Comparison of ENCODE assay signal across 19 cellular contexts in the genomic region with DNA sequence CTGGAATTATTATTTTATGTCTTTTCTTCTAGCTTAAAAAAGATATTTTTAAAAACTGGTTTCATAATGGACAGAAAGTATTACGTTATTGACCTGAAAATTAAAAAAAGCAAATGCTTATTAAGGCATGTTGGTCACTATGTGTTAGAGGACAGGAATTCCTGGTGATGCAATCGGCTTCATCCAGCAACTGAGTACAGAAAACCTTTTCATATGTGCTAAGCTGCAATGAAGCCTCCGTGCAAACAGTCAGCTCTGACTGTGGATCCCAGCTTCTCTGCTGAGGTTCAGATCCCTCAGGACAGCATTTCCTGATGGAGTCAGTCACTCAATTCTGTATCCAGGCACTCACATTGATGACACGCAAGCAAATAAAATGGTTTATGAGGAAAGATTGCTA. TPM values are rescaled to one million over a fixed set of nuclear protein-coding genes. Genes with fewer than 3 reads are reported as not detected.
DNase-seq lines count a peak whose midpoint lies in the region; ATAC-seq, FAIRE-seq and TF ChIP-seq lines count a peak whose summit lies in the region.
"Had no signal": no experiment of that assay in that cellular context is flagged by ENCODE, and none has a peak within 500 bp of the region (broad histone marks: within the 10 kb centered on the region; RNA-seq: fewer than 3 reads in every experiment).

No MANE protein-coding gene starts in this region.

- H3K4me1 Mint-ChIP-seq in WTC11 = no peaks in the 10 kb centered on the region; the same call in 1 of the 2 replicates

- no peak for FAIRE-seq in GM12891 (lab: Jason Lieb, UNC)
- FAIRE-seq: G401.6 had no signal

- peaks cover 15% of the 10 kb centered on the region for H3K9me3 Mint-ChIP-seq in WTC11

- POLR2A ChIA-PET in WTC11 (lab: Charles Lee) = no interaction called here

- peaks cover 5% of the 10 kb centered on the region for H3K36me3 Mint-ChIP-seq in WTC11

- CTCF ChIA-PET in WTC11 (lab: Charles Lee) = no interaction called here

- no peak for ATAC-seq in WTC11
- ATAC-seq: Right ventricle myocardium inferior had no signal

- no peak for TF ChIP-seq CTCF in WTC11 (IDR thresholded peaks at IDR 0.05)
- no peak for TF ChIP-seq CTCF in lower leg skin (IDR thresholded peaks at IDR 0.05)

- intact Hi-C loops in lower leg skin (cut with DNase I; ENCODE audit: low total_unique reads) = no loop called here

- DNase-seq in EH (ENCODE audit: low read depth) (peak; percentile 32), WTC11 (ENCODE audit: low spot score) (no peak), fibroblast of gingiva (ENCODE audit: low read depth) (peak; percentile 7), renal cortical epithelial cell (ENCODE audit: low read depth) (peak; percentile 27), lower leg skin (ENCODE audit: low spot score in 2 of 2) (no peak), GM12891 (ENCODE audit: insufficient read length, low spot score) (no peak), mesenteric fat pad (ENCODE audit: low spot score) (no peak)
- DNase-seq: DMS79 treated with DMSO at 0.1 percent for 48 hours; H7; NCI-H1092 treated with DMSO at 0.1 percent for 48 hours; NCI-H146; NCI-H2029 treated with DMSO at 0.1 percent for 48 hours; NCI-H748 treated with DMSO at 0.1 percent for 48 hours; NK-92 treated with Interleukin-12 subunit alpha and Interleukin-12 subunit beta, amount 100 ng/mL, for 24 hours; Peyer's patch had no signal

- H3K27ac Mint-ChIP-seq in WTC11 = no peak overlapping the region

- TF ChIP-seq POLR2A in lower leg skin (IDR thresholded peaks at IDR 0.05) (no peak), GM12891 (IDR thresholded peaks at IDR 0.05; ENCODE audit: low read depth, low read length) (no peak)

- no peaks in the 10 kb centered on the region for H3K27me3 Mint-ChIP-seq in WTC11 (ENCODE audit: low read depth)

- 79 to 88% methylated on average over 4 of the region's 4 CpGs for WGBS in lower leg skin, 2 donors

- no peak overlapping the region for H3K4me3 ChIP-seq in lower leg skin (ENCODE audit: low read depth, poor library complexity, severe bottlenecking)
- H3K4me3 ChIP-seq: Peyer's patch, SK-N-MC had no signal

- H3K4me3 Mint-ChIP-seq in WTC11 = no peak overlapping the region

TF ChIP-seq in WTC11, 78 proteins besides CTCF, POLR2A, EP300 and RAD21:
- TF ChIP-seq, protein P1, sequence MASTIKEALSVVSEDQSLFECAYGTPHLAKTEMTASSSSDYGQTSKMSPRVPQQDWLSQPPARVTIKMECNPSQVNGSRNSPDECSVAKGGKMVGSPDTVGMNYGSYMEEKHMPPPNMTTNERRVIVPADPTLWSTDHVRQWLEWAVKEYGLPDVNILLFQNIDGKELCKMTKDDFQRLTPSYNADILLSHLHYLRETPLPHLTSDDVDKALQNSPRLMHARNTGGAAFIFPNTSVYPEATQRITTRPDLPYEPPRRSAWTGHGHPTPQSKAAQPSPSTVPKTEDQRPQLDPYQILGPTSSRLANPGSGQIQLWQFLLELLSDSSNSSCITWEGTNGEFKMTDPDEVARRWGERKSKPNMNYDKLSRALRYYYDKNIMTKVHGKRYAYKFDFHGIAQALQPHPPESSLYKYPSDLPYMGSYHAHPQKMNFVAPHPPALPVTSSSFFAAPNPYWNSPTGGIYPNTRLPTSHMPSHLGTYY (CRISPR knock-in tag; IDR thresholded peaks at IDR 0.05) = no peak
- TF ChIP-seq GABPB1 (CRISPR knock-in tag; IDR thresholded peaks at IDR 0.05) = peak; percentile 47; the same call in 1 of the 2 replicates
TF ChIP-seq in WTC11: peak in this region for 1.

TF ChIP-seq in GM12891, 5 proteins besides CTCF, POLR2A, EP300 and RAD21:
- TF ChIP-seq POLR2AphosphoS5 (IDR thresholded peaks at IDR 0.05; ENCODE audit: low read depth, low read length) = no peak
- TF ChIP-seq POU2F2 (IDR thresholded peaks at IDR 0.05; ENCODE audit: low read depth, low read length) = no peak
- no peak for TF ChIP-seq TAF1 (IDR thresholded peaks at IDR 0.05; ENCODE audit: low read depth, low read length)

RNA-seq across cellular contexts. Expression of gene BMP2, which starts 22.7 kb away (rescaled TPM):
- total RNA-seq in WTC11 (2021) (0.96 to 1.3 TPM (median 1.2 TPM) in 3 replicates), renal cortical epithelial cell (16.7 and 17.2 TPM in 2 replicates), lower leg skin (10 to 100 TPM; 21.0 to 42.8 (median 23.7) TPM), mesenteric fat pad (14.3 TPM)
- not detected for polyA plus RNA-seq in GM12891 (2012; ENCODE audit: low read depth, missing spikeins)
- total RNA-seq: A673 had no signal

Comparison
In these comparisons a context has a peak if more than half of its experiments do, and no peak if none do; other contexts are left out.
1. DNase-seq: peak in EH (single experiment), fibroblast of gingiva (single experiment) and renal cortical epithelial cell (single experiment); none in WTC11 (single experiment), lower leg skin (0 of 2), GM12891 (single experiment) and mesenteric fat pad (single experiment).